16 cellular contexts compared by ENCODE assay signal in genomic region chr19:11414544-11414943, GRCh38. TPM values are rescaled to one million over a fixed set of nuclear protein-coding genes. Genes with fewer than 3 reads are reported as not detected.
"Had no signal": no experiment of that assay in that cellular context is flagged by ENCODE, and none has a peak within 500 bp of the region (broad histone marks: within the 10 kb centered on the region; RNA-seq: fewer than 3 reads in every experiment).

No MANE protein-coding gene starts in this region.

- H3K4me3 ChIP-seq: ascending aorta, dorsolateral prefrontal cortex, esophagus muscularis mucosa, heart left ventricle, mucosa of descending colon, right atrium auricular region, stomach, thoracic aorta had no signal

- H3K27ac Mint-ChIP-seq: activated CD4-positive, alpha-beta memory T cell treated with anti-CD3 and anti-CD28 coated beads, Interleukin-2, amount 10 ng/mL, durations not matched to agents 7 days and 5 days; activated T-helper 1 cell treated with anti-CD3 and anti-CD28 coated beads, Interleukin-12 subunit alpha, Interleukin-12 subunit beta, Interleukin-2, Interleukin-4 antibody, amounts not matched to agents 30 ng/mL and 10 ng/mL and 1 ng/mL, durations not matched to agents 14 hours and 24 hours and 36 hours; naive thymus-derived CD8-positive, alpha-beta T cell had no signal

- H3K36me3 Mint-ChIP-seq: naive thymus-derived CD8-positive, alpha-beta T cell had no signal

- H3K4me3 Mint-ChIP-seq: activated CD4-positive, alpha-beta memory T cell treated with anti-CD3 and anti-CD28 coated beads, Interleukin-2, amount 10 ng/mL, durations not matched to agents 7 days and 5 days; activated T-helper 1 cell treated with anti-CD3 and anti-CD28 coated beads, Interleukin-12 subunit alpha, Interleukin-12 subunit beta, Interleukin-2, Interleukin-4 antibody, amounts not matched to agents 30 ng/mL and 10 ng/mL and 1 ng/mL, durations not matched to agents 14 hours and 24 hours and 36 hours; naive thymus-derived CD8-positive, alpha-beta T cell had no signal

- DNase-seq: activated CD4-positive, alpha-beta memory T cell treated with anti-CD3 and anti-CD28 coated beads, Interleukin-2, amount 10 ng/mL, durations not matched to agents 7 days and 5 days; activated CD4-positive, alpha-beta T cell treated with anti-CD3 and anti-CD28 coated beads for 1 hour; activated naive CD4-positive, alpha-beta T cell; dorsolateral prefrontal cortex; heart left ventricle; mammary epithelial cell; mucosa of descending colon; naive thymus-derived CD8-positive, alpha-beta T cell; small intestine; stomach had no signal

- H3K4me1 Mint-ChIP-seq: activated CD4-positive, alpha-beta memory T cell treated with anti-CD3 and anti-CD28 coated beads, Interleukin-2, amount 10 ng/mL, durations not matched to agents 7 days and 5 days had no signal

- H3K9me3 Mint-ChIP-seq: activated CD4-positive, alpha-beta memory T cell treated with anti-CD3 and anti-CD28 coated beads, Interleukin-2, amount 10 ng/mL, durations not matched to agents 7 days and 5 days; activated T-helper 1 cell treated with anti-CD3 and anti-CD28 coated beads, Interleukin-12 subunit alpha, Interleukin-12 subunit beta, Interleukin-2, Interleukin-4 antibody, amounts not matched to agents 30 ng/mL and 10 ng/mL and 1 ng/mL, durations not matched to agents 14 hours and 24 hours and 36 hours; naive thymus-derived CD8-positive, alpha-beta T cell had no signal

- ATAC-seq: heart left ventricle; mucosa of descending colon; naive thymus-derived CD8-positive, alpha-beta T cell had no signal

RNA-seq across cellular contexts. Expression of gene RGL3, which starts 4.6 kb away (rescaled TPM):
- total RNA-seq: activated CD4-positive, alpha-beta memory T cell treated with anti-CD3 and anti-CD28 coated beads, Interleukin-2, amount 10 ng/mL, durations not matched to agents 7 days and 5 days; activated T-helper 1 cell treated with anti-CD3 and anti-CD28 coated beads, Interleukin-12 subunit alpha, Interleukin-12 subunit beta, Interleukin-2, Interleukin-4 antibody, amounts not matched to agents 30 ng/mL and 10 ng/mL and 1 ng/mL, durations not matched to agents 14 hours and 24 hours and 36 hours; naive thymus-derived CD8-positive, alpha-beta T cell had no signal

RNA-seq across cellular contexts. Expression of gene ODAD3, which starts 20.4 kb away (rescaled TPM):
- total RNA-seq: activated CD4-positive, alpha-beta memory T cell treated with anti-CD3 and anti-CD28 coated beads, Interleukin-2, amount 10 ng/mL, durations not matched to agents 7 days and 5 days; activated T-helper 1 cell treated with anti-CD3 and anti-CD28 coated beads, Interleukin-12 subunit alpha, Interleukin-12 subunit beta, Interleukin-2, Interleukin-4 antibody, amounts not matched to agents 30 ng/mL and 10 ng/mL and 1 ng/mL, durations not matched to agents 14 hours and 24 hours and 36 hours; ascending aorta; bronchial epithelial cell; naive thymus-derived CD8-positive, alpha-beta T cell; stomach had no signal
